Comparison of ENCODE assay signal across 8 cellular contexts in genomic region chr1:25430073-25430665, GRCh38. TPM values are rescaled to one million over a fixed set of nuclear protein-coding genes. Genes with fewer than 3 reads are reported as not detected.
DNase-seq lines count a peak whose midpoint lies in the region; ATAC-seq, FAIRE-seq and TF ChIP-seq lines count a peak whose summit lies in the region.

No MANE protein-coding gene starts in this region.

- peaks cover 43% of the 10 kb centered on the region for H3K4me1 Mint-ChIP-seq in activated B cell treated with CpG ODN at 0.5 μM for 24 hours

- H3K36me3 ChIP-seq in kidney (ENCODE audit: control insufficient read depth in 1 of 2, insufficient read depth in 2 of 2, low read length in 2 of 2), result no peaks in the 10 kb centered on the region

- H3K27ac ChIP-seq in caudate nucleus (ENCODE audit: low read depth, low read length) (peak overlapping the region; percentile 99), kidney (ENCODE audit: low read depth in 2 of 2, low read length in 2 of 2) (peak overlapping the region; percentile 76 to 89)

- H3K4me1 ChIP-seq in kidney (ENCODE audit: control insufficient read depth in 1 of 2, insufficient read depth in 1 of 2, low read depth in 1 of 2, low read length in 2 of 2), result peaks cover 11 to 16% of the 10 kb centered on the region in 2 donors

- H3K4me3 Mint-ChIP-seq in activated B cell treated with CpG ODN at 0.5 μM for 24 hours, result peak overlapping the region; percentile 97

- peak; percentile 23 for DNase-seq in AG09309 (ENCODE audit: low read depth)
- peak; percentile 94 for DNase-seq in NCI-H2227 (lab: John Stamatoyannopoulos, UW; ENCODE audit: unreplicated experiment)
- DNase-seq in activated B cell treated with CpG ODN at 0.5 μM for 24 hours, result peak; percentile 84
- DNase-seq in caudate nucleus (lab: John Stamatoyannopoulos, UW), result peak; percentile 27 to 95 (median 85)
- DNase-seq in kidney, result peak; percentile 95
- peak; percentile 90 for DNase-seq in stimulated activated CD4-positive, alpha-beta T cell treated with anti-CD3 and anti-CD28 coated beads, Interleukin-15, amount 100 ng/mL, for 24 hours

- peak overlapping the region; percentile 92 for H3K4me3 ChIP-seq in AG09309 (ENCODE audit: control insufficient read depth, low read depth, low read length)
- H3K4me3 ChIP-seq in kidney (ENCODE audit: low read length in 2 of 2), result peak overlapping the region; percentile 97 to 99

- CTCF ChIA-PET in activated B cell treated with CpG ODN at 0.5 μM for 24 hours (lab: Charles Lee), result interaction anchor here (0.6 to 2.5 kb wide), 2 partner anchors 47 to 58 kb away, joined by 3 to 10 read pairs; no protein-coding TSS in a partner anchor

- peak overlapping the region; percentile 55 to 84 for H3K9ac ChIP-seq in kidney (ENCODE audit: low read length in 2 of 2)

- intact Hi-C loops in activated B cell treated with CpG ODN at 0.5 μM for 24 hours (cut with micrococcal nuclease) (loop anchor here (1.0 to 5.0 kb wide), 6 partner anchors 42 to 568 kb away; partner anchors contain the start of genes MAN1C1, MTFR1L, PAFAH2 and RSRP1), kidney (cut with DNase I) (no loop called here)

- no peaks in the 10 kb centered on the region for H3K9me3 Mint-ChIP-seq in activated B cell treated with CpG ODN at 0.5 μM for 24 hours

- peak overlapping the region; percentile 99 for H3K27ac Mint-ChIP-seq in activated B cell treated with CpG ODN at 0.5 μM for 24 hours

- FAIRE-seq in kidney (lab: Jason Lieb, UNC), result no peak

- no peak for TF ChIP-seq CTCF in AG09309 (IDR thresholded peaks at IDR 0.05; ENCODE audit: control insufficient read depth, insufficient read depth, low read depth, low read length, missing control alignments)
- no peak for TF ChIP-seq CTCF in activated B cell treated with CpG ODN at 0.5 μM for 24 hours (IDR thresholded peaks at IDR 0.05)
- TF ChIP-seq CTCF in kidney (IDR thresholded peaks at IDR 0.05; ENCODE audit: borderline replicate concordance, extremely low read depth, insufficient read depth), result no peak

- POLR2A ChIA-PET in activated B cell treated with CpG ODN at 0.5 μM for 24 hours (lab: Charles Lee), result interaction anchor here (0.6 to 2.5 kb wide), 12 partner anchors 11 to 429 kb away, joined by 3 to 12 read pairs (median 4); partner anchors contain the start of genes AUNIP, MTFR1L, RSRP1 and SYF2

- peaks cover 4% of the 10 kb centered on the region for H3K36me3 Mint-ChIP-seq in activated B cell treated with CpG ODN at 0.5 μM for 24 hours (ENCODE audit: low read depth)

- H3K27me3 Mint-ChIP-seq in activated B cell treated with CpG ODN at 0.5 μM for 24 hours, result no peaks in the 10 kb centered on the region

- peak; percentile 78 for ATAC-seq in GM19023 (IDR thresholded peaks at IDR 0.05; ENCODE audit: unreplicated experiment)
- peak; percentile 62 for ATAC-seq in HG03159 (IDR thresholded peaks at IDR 0.05; ENCODE audit: unreplicated experiment)
- ATAC-seq in activated B cell treated with CpG ODN at 0.5 μM for 24 hours (ENCODE audit: low read depth), result peak; percentile 79

- H3K9me3 ChIP-seq in kidney (ENCODE audit: control insufficient read depth in 1 of 2, low read length in 2 of 2), result no peaks in the 10 kb centered on the region

RNA-seq across cellular contexts. Expression of gene MACO1, which starts 0.5 kb away (rescaled TPM):
- total RNA-seq in activated B cell treated with CpG ODN at 0.5 μM for 24 hours, result 17.1 and 19.7 TPM in 2 replicates
- 19.3 TPM for total RNA-seq in kidney
- 12.1 TPM for polyA plus RNA-seq in kidney (ENCODE audit: insufficient read depth, low read depth, low replicate concordance)

RNA-seq across cellular contexts. Expression of gene RHCE, which starts 9.5 kb away (rescaled TPM):
- total RNA-seq in activated B cell treated with CpG ODN at 0.5 μM for 24 hours (not detected in 2 replicates), kidney (0.44 TPM)
- 1.3 TPM for polyA plus RNA-seq in kidney (ENCODE audit: insufficient read depth, low read depth, low replicate concordance)

Comparison
In these comparisons a context has a peak if more than half of its experiments do, and no peak if none do; other contexts are left out.
1. Peak in every context shown above with its lines: DNase-seq, ATAC-seq, H3K4me3 ChIP-seq and H3K27ac ChIP-seq.
2. DNase-seq: peak in every context shown above with its lines; median percentile 95 in kidney; 94 in NCI-H2227; 90 in stimulated activated CD4-positive, alpha-beta T cell treated with anti-CD3 and anti-CD28 coated beads, Interleukin-15, amount 100 ng/mL, for 24 hours; 85 in caudate nucleus; 84 in activated B cell treated with CpG ODN at 0.5 μM for 24 hours; 23 in AG09309.